In genomic region chr5:66343370-66344071, GRCh38 we compare ENCODE assay signal across 23 cellular contexts.
"Had no signal": no experiment of that assay in that cellular context is flagged by ENCODE, and none has a peak within 500 bp of the region (broad histone marks: within the 10 kb centered on the region; RNA-seq: fewer than 3 reads in every experiment).

No MANE protein-coding gene starts in this region.

- H3K27ac ChIP-seq: coronary artery, esophagus muscularis mucosa, gastroesophageal sphincter, psoas muscle, right lobe of liver, skin epidermis, tibial artery had no signal

- H3K27me3 ChIP-seq: esophagus muscularis mucosa, gastroesophageal sphincter, right lobe of liver, tibial artery had no signal

- H3K4me3 ChIP-seq: coronary artery, esophagus muscularis mucosa, gastroesophageal sphincter, psoas muscle, right lobe of liver, skin epidermis, tibial artery had no signal

- ATAC-seq: activated T-cell treated with anti-CD3 and anti-CD28 coated beads, Interleukin-2, amount 50 U/mL, for 4 hours; gastroesophageal sphincter; left lobe of liver; natural killer cell treated with Interleukin-12 subunit alpha and Interleukin-12 subunit beta and Interleukin-15 and Interleukin-18, amount 100 ng/mL, for 72 hours; psoas muscle; right lobe of liver; stimulated activated effector memory CD8-positive, alpha-beta T cell treated with anti-CD3 and anti-CD28 coated beads, Interleukin-12 subunit alpha, Interleukin-12 subunit beta, amount 100 ng/mL, for 72 hours; stimulated activated naive CD8-positive, alpha-beta T cell treated with anti-CD3 and anti-CD28 coated beads, Interleukin-15, amount 100 ng/mL, for 72 hours had no signal

- DNase-seq: activated B cell treated with CpG ODN at 0.5 μM for 24 hours; activated CD4-positive, alpha-beta T cell treated with anti-CD3 and anti-CD28 coated beads for 4 hours; activated CD4-positive, alpha-beta T cell treated with anti-CD3 and anti-CD28 coated beads, Interleukin-2, amount 50 U/mL, for 48 hours; activated CD8-positive, alpha-beta memory T cell treated with anti-CD3 and anti-CD28 coated beads, Interleukin-2, amount 50 U/mL, for 48 hours; activated naive CD4-positive, alpha-beta T cell treated with Interleukin-2 at 50 U/mL for 16 hours; activated naive CD8-positive, alpha-beta T cell treated with anti-CD3 and anti-CD28 coated beads for 36 hours; activated T-cell treated with anti-CD3 and anti-CD28 coated beads, Interleukin-2, amount 50 U/mL, for 4 hours; cerebellar nuclear complex; head of caudate nucleus; islet precursor cell; psoas muscle; right lobe of liver; stimulated activated CD4-positive, alpha-beta T cell treated with anti-CD3 and anti-CD28 coated beads, Interleukin-2, amount 100 ng/mL, for 24 hours; stimulated activated naive CD8-positive, alpha-beta T cell treated with anti-CD3 and anti-CD28 coated beads, Interleukin-15, amount 100 ng/mL, for 72 hours; T1000; tibial artery had no signal

- H3K36me3 ChIP-seq: esophagus muscularis mucosa, gastroesophageal sphincter, right lobe of liver, tibial artery had no signal

- H3K4me1 ChIP-seq: esophagus muscularis mucosa, gastroesophageal sphincter, psoas muscle, right lobe of liver, tibial artery had no signal

- H3K9me3 ChIP-seq: esophagus muscularis mucosa, gastroesophageal sphincter, psoas muscle, right lobe of liver, tibial artery had no signal
